26 cellular contexts compared by ENCODE assay signal in the genomic region with DNA sequence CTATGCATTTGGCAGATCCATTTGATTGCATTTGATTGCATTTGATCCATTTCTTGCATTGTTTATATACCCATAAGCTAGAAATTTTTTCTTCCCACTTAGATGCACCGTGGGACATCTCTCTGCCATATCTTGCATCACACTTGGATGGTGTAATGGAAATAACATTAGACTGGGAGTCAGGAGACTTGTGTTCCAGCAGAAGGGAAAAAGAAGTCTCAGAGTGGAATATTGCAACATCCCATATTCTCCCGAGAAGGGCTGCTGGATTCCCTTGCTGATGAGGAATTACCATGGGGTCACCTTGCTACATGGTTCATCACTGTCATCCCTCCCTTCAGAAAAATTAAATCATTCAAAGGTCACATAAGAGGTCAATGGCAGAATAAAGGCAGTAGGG.
"Had no signal": no experiment of that assay in that cellular context is flagged by ENCODE, and none has a peak within 500 bp of the region (broad histone marks: within the 10 kb centered on the region; RNA-seq: fewer than 3 reads in every experiment).

No MANE protein-coding gene starts in this region.

- H3K4me2 ChIP-seq: smooth muscle cell had no signal

- H3K27me3 Mint-ChIP-seq: naive B cell, progenitor cell of endocrine pancreas had no signal

- H3K9me3 ChIP-seq: neutrophil, ovary, suprapubic skin, tibial artery, upper lobe of right lung had no signal

- ATAC-seq: activated CD8-positive, alpha-beta T cell treated with anti-CD3 and anti-CD28 coated beads for 36 hours; activated naive CD8-positive, alpha-beta T cell treated with anti-CD3 and anti-CD28 coated beads, Interleukin-2, amount 50 U/mL, for 24 hours; stimulated activated memory B cell treated with anti-CD40 and anti-IgM and Interleukin-4, amounts not matched to agents 10 μg/mL and 1 μg/mL and 100 μg/mL, for 72 hours; stimulated activated naive CD8-positive, alpha-beta T cell treated with anti-CD3 and anti-CD28 coated beads, Interleukin-15, amount 100 ng/mL, for 72 hours; upper lobe of right lung had no signal

- H3K36me3 Mint-ChIP-seq: activated naive CD4-positive, alpha-beta T cell treated with anti-CD3 and anti-CD28 coated beads, Interleukin-2, amount 50 U/mL, for 24 hours; mesothelial cell of epicardium; naive B cell; stimulated activated memory B cell treated with anti-CD40 and anti-IgM and Interleukin-4, amounts not matched to agents 10 μg/mL and 1 μg/mL and 100 μg/mL, for 72 hours; WTC11 had no signal

- DNase-seq: activated CD4-positive, alpha-beta T cell treated with anti-CD3 and anti-CD28 coated beads, Interleukin-2, amount 50 U/mL, for 1 hour; activated CD8-positive, alpha-beta T cell treated with anti-CD3 and anti-CD28 coated beads for 36 hours; activated naive CD8-positive, alpha-beta T cell treated with anti-CD3 and anti-CD28 coated beads, Interleukin-2, amount 50 U/mL, for 24 hours; activated T-cell treated with anti-CD3 and anti-CD28 coated beads, Interleukin-2, amount 50 U/mL, for 48 hours; amygdala; effector memory CD4-positive, alpha-beta T cell; glutamatergic neuron; naive B cell; nephron progenitor cell; ovary; stimulated activated CD4-positive, alpha-beta T cell treated with anti-CD3 and anti-CD28 coated beads, Interleukin-1b, Interleukin-23, amount 100 ng/mL, for 48 hours; stimulated activated CD4-positive, alpha-beta T cell treated with anti-CD3 and anti-CD28 coated beads, Interleukin-4, amount 100 ng/mL, for 4 hours; stimulated activated CD8-positive, alpha-beta memory T cell treated with anti-CD3 and anti-CD28 coated beads, Interleukin-4, amount 100 ng/mL, for 48 hours; stimulated activated naive CD8-positive, alpha-beta T cell treated with anti-CD3 and anti-CD28 coated beads, Interleukin-15, amount 100 ng/mL, for 72 hours; T-helper 2 cell; tibial artery; upper lobe of right lung had no signal

- H3K4me3 ChIP-seq: ovary, smooth muscle cell, suprapubic skin, tibial artery, upper lobe of right lung had no signal

- H3K27me3 ChIP-seq: neutrophil, ovary, suprapubic skin, upper lobe of right lung had no signal

- H3K36me3 ChIP-seq: neutrophil, ovary, suprapubic skin, tibial artery, upper lobe of right lung had no signal

- H3K27ac ChIP-seq: neutrophil, ovary, suprapubic skin, tibial artery, upper lobe of right lung had no signal

- H3K4me1 Mint-ChIP-seq: activated naive CD4-positive, alpha-beta T cell treated with anti-CD3 and anti-CD28 coated beads, Interleukin-2, amount 50 U/mL, for 24 hours; activated naive CD8-positive, alpha-beta T cell treated with anti-CD3 and anti-CD28 coated beads, Interleukin-2, amount 50 U/mL, for 24 hours; mesothelial cell of epicardium; nephron progenitor cell; stimulated activated naive CD8-positive, alpha-beta T cell treated with anti-CD3 and anti-CD28 coated beads, Interleukin-15, amount 100 ng/mL, for 72 hours; WTC11 had no signal

- H3K4me3 Mint-ChIP-seq: activated CD8-positive, alpha-beta T cell treated with anti-CD3 and anti-CD28 coated beads for 36 hours; activated naive CD4-positive, alpha-beta T cell treated with anti-CD3 and anti-CD28 coated beads, Interleukin-2, amount 50 U/mL, for 24 hours; activated naive CD8-positive, alpha-beta T cell treated with anti-CD3 and anti-CD28 coated beads, Interleukin-2, amount 50 U/mL, for 24 hours; mesothelial cell of epicardium; nephron progenitor cell; stimulated activated memory B cell treated with anti-CD40 and anti-IgM and Interleukin-4, amounts not matched to agents 10 μg/mL and 1 μg/mL and 100 μg/mL, for 72 hours; stimulated activated naive CD8-positive, alpha-beta T cell treated with anti-CD3 and anti-CD28 coated beads, Interleukin-15, amount 100 ng/mL, for 72 hours; WTC11 had no signal

- H3K9me3 Mint-ChIP-seq: activated CD8-positive, alpha-beta T cell treated with anti-CD3 and anti-CD28 coated beads for 36 hours; activated naive CD4-positive, alpha-beta T cell treated with anti-CD3 and anti-CD28 coated beads, Interleukin-2, amount 50 U/mL, for 24 hours; activated naive CD8-positive, alpha-beta T cell treated with anti-CD3 and anti-CD28 coated beads, Interleukin-2, amount 50 U/mL, for 24 hours; activated T-helper 2 cell treated with anti-CD3 and anti-CD28 coated beads, Interferon-gamma antibody, Interleukin-2, Interleukin-4, amounts not matched to agents 10 μg/mL and 5 μg/mL and 100 μg/mL, durations not matched to agents 14 hours and 24 hours and 36 hours; mesothelial cell of epicardium; nephron progenitor cell; stimulated activated naive CD8-positive, alpha-beta T cell treated with anti-CD3 and anti-CD28 coated beads, Interleukin-15, amount 100 ng/mL, for 72 hours; WTC11 had no signal

- H3K4me1 ChIP-seq: suprapubic skin, tibial artery, upper lobe of right lung had no signal

- H3K27ac Mint-ChIP-seq: activated CD8-positive, alpha-beta T cell treated with anti-CD3 and anti-CD28 coated beads for 36 hours; activated naive CD4-positive, alpha-beta T cell treated with anti-CD3 and anti-CD28 coated beads, Interleukin-2, amount 50 U/mL, for 24 hours; activated naive CD8-positive, alpha-beta T cell treated with anti-CD3 and anti-CD28 coated beads, Interleukin-2, amount 50 U/mL, for 24 hours; activated T-helper 2 cell treated with anti-CD3 and anti-CD28 coated beads, Interferon-gamma antibody, Interleukin-2, Interleukin-4, amounts not matched to agents 10 μg/mL and 5 μg/mL and 100 μg/mL, durations not matched to agents 14 hours and 24 hours and 36 hours; mesothelial cell of epicardium; naive B cell; nephron progenitor cell; progenitor cell of endocrine pancreas; stimulated activated memory B cell treated with anti-CD40 and anti-IgM and Interleukin-4, amounts not matched to agents 10 μg/mL and 1 μg/mL and 100 μg/mL, for 72 hours; stimulated activated naive CD8-positive, alpha-beta T cell treated with anti-CD3 and anti-CD28 coated beads, Interleukin-15, amount 100 ng/mL, for 72 hours; WTC11 had no signal
